In the genomic region with DNA sequence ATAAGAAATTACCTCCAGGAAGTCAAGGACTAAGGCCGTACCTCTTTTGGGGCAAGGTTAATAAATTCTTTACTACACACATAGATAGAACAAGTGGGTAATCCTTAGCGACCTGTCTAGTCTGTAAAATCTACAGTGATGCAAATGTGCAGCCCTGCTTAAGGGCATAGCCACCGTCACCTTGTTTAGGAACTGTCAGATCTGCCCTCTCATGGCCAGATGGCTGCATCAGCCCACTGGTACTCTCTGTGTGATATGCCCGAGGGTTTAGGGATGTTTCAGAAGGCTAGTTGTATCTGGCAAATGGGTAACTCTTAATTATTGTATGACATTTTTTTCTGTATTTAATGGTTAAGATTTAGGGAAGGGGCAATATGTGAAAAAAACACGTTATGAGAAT, we compare ENCODE assay signal across 31 cellular contexts.
"Had no signal": no experiment of that assay in that cellular context is flagged by ENCODE, and none has a peak within 500 bp of the region (broad histone marks: within the 10 kb centered on the region; RNA-seq: fewer than 3 reads in every experiment).

No MANE protein-coding gene starts in this region.

- H3K36me3 Mint-ChIP-seq: activated naive CD4-positive, alpha-beta T cell treated with anti-CD3 and anti-CD28 coated beads, Interleukin-2, amount 50 U/mL, for 24 hours; activated naive CD8-positive, alpha-beta T cell treated with anti-CD3 and anti-CD28 coated beads for 36 hours; brain had no signal

- H3K4me2 ChIP-seq: hepatocyte had no signal

- DNase-seq: activated B cell treated with CpG ODN at 0.5 μM for 24 hours; activated CD4-positive, alpha-beta T cell treated with anti-CD3 and anti-CD28 coated beads for 48 hours; activated CD4-positive, alpha-beta T cell treated with anti-CD3 and anti-CD28 coated beads, Interleukin-2, amount 50 U/mL, for 1 hour; activated CD4-positive, alpha-beta T cell treated with anti-CD3 and anti-CD28 coated beads, Interleukin-2, amount 50 U/mL, for 48 hours; activated CD8-positive, alpha-beta memory T cell treated with anti-CD3 and anti-CD28 coated beads for 24 hours; activated CD8-positive, alpha-beta T cell treated with anti-CD3 and anti-CD28 coated beads for 36 hours; activated effector memory CD4-positive, alpha-beta T cell treated with anti-CD3 and anti-CD28 coated beads, Interleukin-2, amount 50 U/mL, for 16 hours; activated naive CD4-positive, alpha-beta T cell treated with anti-CD3 and anti-CD28 coated beads for 36 hours; activated naive CD8-positive, alpha-beta T cell treated with anti-CD3 and anti-CD28 coated beads for 36 hours; activated naive CD8-positive, alpha-beta T cell treated with anti-CD3 and anti-CD28 coated beads, Interleukin-2, amount 50 U/mL, for 24 hours; activated T-cell treated with anti-CD3 and anti-CD28 coated beads, Interleukin-2, amount 50 U/mL, for 4 hours; adrenal gland; central memory CD4-positive, alpha-beta T cell; dorsolateral prefrontal cortex; effector memory CD4-positive, alpha-beta T cell; erythroblast; foreskin keratinocyte; heart right ventricle; T-helper 2 cell had no signal

- H3K27ac ChIP-seq: adrenal gland, ascending aorta, breast epithelium, cardiac muscle cell, coronary artery, dorsolateral prefrontal cortex, esophagus muscularis mucosa, foreskin keratinocyte, gastroesophageal sphincter, heart right ventricle, hepatocyte had no signal

- H3K27ac Mint-ChIP-seq: activated B cell treated with CpG ODN at 0.5 μM for 24 hours; activated CD8-positive, alpha-beta T cell treated with anti-CD3 and anti-CD28 coated beads for 36 hours; activated naive CD4-positive, alpha-beta T cell treated with anti-CD3 and anti-CD28 coated beads for 36 hours; activated naive CD4-positive, alpha-beta T cell treated with anti-CD3 and anti-CD28 coated beads, Interleukin-2, amount 50 U/mL, for 24 hours; activated naive CD8-positive, alpha-beta T cell treated with anti-CD3 and anti-CD28 coated beads for 36 hours; activated naive CD8-positive, alpha-beta T cell treated with anti-CD3 and anti-CD28 coated beads, Interleukin-2, amount 50 U/mL, for 24 hours; activated T-helper 17 cell treated with anti-CD3 and anti-CD28 coated beads, Interleukin-2, amount 50 U/mL, for 72 hours; brain; dendritic cell treated with granulocyte-macrophage colony-stimulating factor and Interleukin-4, amounts not matched to agents 40 ng/mL and 50 ng/mL, for 4 days had no signal

- H3K4me1 ChIP-seq: adrenal gland, ascending aorta, breast epithelium, esophagus muscularis mucosa, foreskin keratinocyte, gastroesophageal sphincter, heart right ventricle had no signal

- H3K4me1 Mint-ChIP-seq: activated B cell treated with CpG ODN at 0.5 μM for 24 hours; activated naive CD4-positive, alpha-beta T cell treated with anti-CD3 and anti-CD28 coated beads, Interleukin-2, amount 50 U/mL, for 24 hours; activated naive CD8-positive, alpha-beta T cell treated with anti-CD3 and anti-CD28 coated beads for 36 hours; activated naive CD8-positive, alpha-beta T cell treated with anti-CD3 and anti-CD28 coated beads, Interleukin-2, amount 50 U/mL, for 24 hours; activated T-helper 17 cell treated with anti-CD3 and anti-CD28 coated beads, Interleukin-2, amount 50 U/mL, for 72 hours had no signal

- H2AFZ ChIP-seq: hepatocyte had no signal

- H3K9me3 Mint-ChIP-seq: activated B cell treated with CpG ODN at 0.5 μM for 24 hours; activated naive CD4-positive, alpha-beta T cell treated with anti-CD3 and anti-CD28 coated beads for 36 hours; activated naive CD4-positive, alpha-beta T cell treated with anti-CD3 and anti-CD28 coated beads, Interleukin-2, amount 50 U/mL, for 24 hours; activated naive CD8-positive, alpha-beta T cell treated with anti-CD3 and anti-CD28 coated beads for 36 hours; activated naive CD8-positive, alpha-beta T cell treated with anti-CD3 and anti-CD28 coated beads, Interleukin-2, amount 50 U/mL, for 24 hours had no signal

- H3K79me2 ChIP-seq: hepatocyte had no signal

- H3K9me3 ChIP-seq: adrenal gland, ascending aorta, breast epithelium, esophagus muscularis mucosa, gastroesophageal sphincter had no signal

- H3K27me3 ChIP-seq: adrenal gland, ascending aorta, breast epithelium, cardiac muscle cell, dorsolateral prefrontal cortex, esophagus muscularis mucosa, foreskin keratinocyte, gastroesophageal sphincter, heart right ventricle, hepatocyte had no signal

- ATAC-seq: activated CD4-positive, CD25-positive, alpha-beta regulatory T cell treated with anti-CD3 and anti-CD28 coated beads, Interleukin-2, amount 50 U/mL, for 24 hours; activated CD8-positive, alpha-beta T cell treated with anti-CD3 and anti-CD28 coated beads for 36 hours; activated naive CD8-positive, alpha-beta T cell treated with anti-CD3 and anti-CD28 coated beads, Interleukin-2, amount 50 U/mL, for 24 hours; activated T-cell treated with anti-CD3 and anti-CD28 coated beads, Interleukin-2, amount 50 U/mL, for 4 hours; activated T-helper 17 cell treated with anti-CD3 and anti-CD28 coated beads, Interleukin-2, amount 50 U/mL, for 72 hours; foreskin keratinocyte; gastroesophageal sphincter; heart right ventricle had no signal

- H3K36me3 ChIP-seq: adrenal gland, ascending aorta, breast epithelium, cardiac muscle cell, esophagus muscularis mucosa, gastroesophageal sphincter, heart right ventricle had no signal

- H3K4me3 ChIP-seq: adrenal gland, ascending aorta, breast epithelium, cardiac muscle cell, coronary artery, dorsolateral prefrontal cortex, esophagus muscularis mucosa, gastroesophageal sphincter, heart right ventricle, hepatocyte had no signal

- H3K27me3 Mint-ChIP-seq: activated B cell treated with CpG ODN at 0.5 μM for 24 hours; activated CD8-positive, alpha-beta T cell treated with anti-CD3 and anti-CD28 coated beads for 36 hours; activated naive CD4-positive, alpha-beta T cell treated with anti-CD3 and anti-CD28 coated beads, Interleukin-2, amount 50 U/mL, for 24 hours; activated naive CD8-positive, alpha-beta T cell treated with anti-CD3 and anti-CD28 coated beads for 36 hours; activated naive CD8-positive, alpha-beta T cell treated with anti-CD3 and anti-CD28 coated beads, Interleukin-2, amount 50 U/mL, for 24 hours; activated T-helper 17 cell treated with anti-CD3 and anti-CD28 coated beads, Interleukin-2, amount 50 U/mL, for 72 hours; dendritic cell treated with granulocyte-macrophage colony-stimulating factor and Interleukin-4, amounts not matched to agents 40 ng/mL and 50 ng/mL, for 4 days had no signal

- H3K4me3 Mint-ChIP-seq: activated B cell treated with CpG ODN at 0.5 μM for 24 hours; activated CD8-positive, alpha-beta T cell treated with anti-CD3 and anti-CD28 coated beads for 36 hours; activated naive CD4-positive, alpha-beta T cell treated with anti-CD3 and anti-CD28 coated beads for 36 hours; activated naive CD4-positive, alpha-beta T cell treated with anti-CD3 and anti-CD28 coated beads, Interleukin-2, amount 50 U/mL, for 24 hours; activated naive CD8-positive, alpha-beta T cell treated with anti-CD3 and anti-CD28 coated beads for 36 hours; activated naive CD8-positive, alpha-beta T cell treated with anti-CD3 and anti-CD28 coated beads, Interleukin-2, amount 50 U/mL, for 24 hours; activated T-cell treated with anti-CD3 and anti-CD28 coated beads, Interleukin-2, amount 50 U/mL, for 4 hours; activated T-helper 17 cell treated with anti-CD3 and anti-CD28 coated beads, Interleukin-2, amount 50 U/mL, for 72 hours; brain; dendritic cell treated with granulocyte-macrophage colony-stimulating factor and Interleukin-4, amounts not matched to agents 40 ng/mL and 50 ng/mL, for 4 days had no signal
